In the genomic region with DNA sequence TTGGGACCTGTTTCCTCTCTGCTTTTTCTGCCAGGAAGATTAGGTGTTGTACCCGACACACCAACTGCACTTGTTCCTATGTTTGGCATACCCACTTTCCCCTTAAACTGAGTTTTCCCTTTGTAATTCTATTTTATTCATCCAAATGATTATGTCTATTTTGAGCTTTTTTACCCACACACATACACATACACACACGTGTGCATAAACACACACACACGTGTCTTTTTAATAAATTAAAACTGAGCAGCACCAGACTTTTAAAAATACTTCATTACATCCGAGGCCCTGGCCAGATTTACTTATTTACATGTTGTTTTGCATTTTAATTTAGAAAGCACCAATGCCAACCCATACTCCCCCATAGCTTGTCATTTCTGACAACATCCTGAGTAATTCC, we compare ENCODE assay signal across 27 cellular contexts.
"Had no signal": no experiment of that assay in that cellular context is flagged by ENCODE, and none has a peak within 500 bp of the region (broad histone marks: within the 10 kb centered on the region; RNA-seq: fewer than 3 reads in every experiment).

No MANE protein-coding gene starts in this region.

- H3K4me1 ChIP-seq: testis had no signal

- H3K4me3 Mint-ChIP-seq: immature natural killer cell; naive B cell; natural killer cell; stimulated activated naive B cell treated with anti-CD40 and anti-IgM and Interleukin-4, amounts not matched to agents 10 μg/mL and 1 μg/mL and 100 μg/mL, for 72 hours had no signal

- ATAC-seq: left colon; left lung; lower lobe of right lung; natural killer cell; sciatic nerve; stimulated activated naive B cell treated with anti-CD40 and anti-IgM and Interleukin-4, amounts not matched to agents 10 μg/mL and 1 μg/mL and 100 μg/mL, for 72 hours; stimulated activated naive CD8-positive, alpha-beta T cell treated with anti-CD3 and anti-CD28 coated beads, Interleukin-15, Interleukin-2, amounts not matched to agents 100 U/mL and 50 U/mL, for 24 hours had no signal

- H3K27me3 ChIP-seq: ovary, right atrium auricular region, stomach, testis, thyroid gland, transverse colon, upper lobe of left lung had no signal

- FAIRE-seq: islet of Langerhans, kidney had no signal

- H3K9me3 ChIP-seq: left lung, lower lobe of right lung, ovary, right atrium auricular region, stomach, testis, thyroid gland, transverse colon, upper lobe of left lung had no signal

- H3K4me3 ChIP-seq: left lung, lower lobe of right lung, ovary, right atrium auricular region, skin epidermis, stomach, testis, thyroid gland, transverse colon, upper lobe of left lung had no signal

- H3K27ac Mint-ChIP-seq: immature natural killer cell; naive B cell; natural killer cell; progenitor cell of endocrine pancreas; stimulated activated naive B cell treated with anti-CD40 and anti-IgM and Interleukin-4, amounts not matched to agents 10 μg/mL and 1 μg/mL and 100 μg/mL, for 72 hours had no signal

- H3K27ac ChIP-seq: left lung, lower lobe of right lung, ovary, right atrium auricular region, skin epidermis, stomach, testis, thyroid gland, upper lobe of left lung had no signal

- H3K9me3 Mint-ChIP-seq: immature natural killer cell; natural killer cell; stimulated activated naive B cell treated with anti-CD40 and anti-IgM and Interleukin-4, amounts not matched to agents 10 μg/mL and 1 μg/mL and 100 μg/mL, for 72 hours had no signal

- H3K36me3 ChIP-seq: left lung, lower lobe of right lung, ovary, right atrium auricular region, stomach, thyroid gland, transverse colon, upper lobe of left lung had no signal

- DNase-seq: hypothalamus; immature natural killer cell; kidney; left colon; left lung; lower lobe of right lung; mammary epithelial cell; mesenchymal stem cell; naive B cell; natural killer cell; ovary; stimulated activated CD4-positive, alpha-beta T cell treated with anti-CD3 and anti-CD28 coated beads, Interleukin-12 subunit alpha, Interleukin-12 subunit beta, amount 100 ng/mL, for 4 hours; stimulated activated CD4-positive, alpha-beta T cell treated with anti-CD3 and anti-CD28 coated beads, Interleukin-15, amount 100 ng/mL, for 24 hours; stimulated activated CD4-positive, alpha-beta T cell treated with anti-CD3 and anti-CD28 coated beads, Interleukin-2, amount 100 ng/mL, for 24 hours; stimulated activated CD4-positive, alpha-beta T cell treated with anti-CD3 and anti-CD28 coated beads, Interleukin-4, amount 100 ng/mL, for 1 hour; stimulated activated naive B cell treated with anti-CD40 and anti-IgM and Interleukin-4, amounts not matched to agents 10 μg/mL and 1 μg/mL and 100 μg/mL, for 72 hours; stimulated activated naive CD8-positive, alpha-beta T cell treated with anti-CD3 and anti-CD28 coated beads, Interleukin-15, Interleukin-2, amounts not matched to agents 100 U/mL and 50 U/mL, for 24 hours; stomach; testis; thyroid gland; transverse colon; upper lobe of left lung had no signal

- H3K27me3 Mint-ChIP-seq: progenitor cell of endocrine pancreas; stimulated activated naive B cell treated with anti-CD40 and anti-IgM and Interleukin-4, amounts not matched to agents 10 μg/mL and 1 μg/mL and 100 μg/mL, for 72 hours had no signal

- H3K36me3 Mint-ChIP-seq: immature natural killer cell; natural killer cell; stimulated activated naive B cell treated with anti-CD40 and anti-IgM and Interleukin-4, amounts not matched to agents 10 μg/mL and 1 μg/mL and 100 μg/mL, for 72 hours had no signal
